Comparison of ENCODE assay signal across 14 cellular contexts in the genomic region with DNA sequence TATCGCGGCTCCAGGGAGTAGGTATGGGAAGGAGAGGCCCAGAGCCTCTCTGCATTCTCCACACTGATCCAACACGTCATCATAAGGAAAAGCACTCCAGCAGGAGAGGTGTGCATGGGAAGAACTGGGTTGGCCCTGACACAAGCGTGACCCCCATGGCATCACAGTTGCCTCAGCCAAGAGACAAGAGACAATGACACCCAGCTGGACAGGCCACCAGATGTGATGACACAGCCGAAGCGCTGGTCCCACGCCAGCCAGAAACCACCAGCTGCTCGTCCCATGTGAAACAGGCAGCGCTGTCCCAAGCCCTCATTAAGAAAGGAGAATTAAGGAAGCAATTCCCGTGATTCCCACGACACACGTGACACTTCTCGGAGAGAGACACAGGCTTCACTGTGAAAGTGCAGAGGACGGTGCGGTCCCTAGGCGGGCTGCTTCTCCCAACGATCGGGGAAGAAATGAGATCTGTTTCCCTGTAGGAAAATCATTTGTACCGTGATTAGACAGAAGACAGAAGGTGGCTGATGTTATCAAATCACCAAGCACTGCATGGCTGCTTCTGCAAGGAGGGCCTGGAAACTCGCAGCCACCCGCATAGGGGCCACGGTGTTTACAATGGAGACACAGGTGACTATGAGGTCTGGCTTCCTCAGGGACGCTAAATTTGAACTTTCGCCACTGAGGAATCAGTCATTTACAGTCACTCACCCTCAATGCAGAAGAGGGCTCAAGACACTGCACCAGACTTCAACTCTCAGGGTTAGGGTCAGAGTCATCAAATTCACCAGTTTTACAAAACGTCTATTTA.
DNase-seq lines count a peak whose midpoint lies in the region; ATAC-seq, FAIRE-seq and TF ChIP-seq lines count a peak whose summit lies in the region.
"Had no signal": no experiment of that assay in that cellular context is flagged by ENCODE, and none has a peak within 500 bp of the region (broad histone marks: within the 10 kb centered on the region; RNA-seq: fewer than 3 reads in every experiment).

No MANE protein-coding gene starts in this region.

- TF ChIP-seq CTCF in brain (conservative IDR thresholded peaks at IDR 0.05) (no peak), D721Med (IDR thresholded peaks at IDR 0.05; ENCODE audit: insufficient read depth, missing control alignments) (no peak)

- H3K4me3 Mint-ChIP-seq in brain, result peak overlapping the region; percentile 2 to 47 (median 24)

- no peaks in the 10 kb centered on the region for H3K9me3 Mint-ChIP-seq in brain

- no peaks in the 10 kb centered on the region for H3K36me3 Mint-ChIP-seq in brain

- DNase-seq in EH (ENCODE audit: low read depth), result peak; percentile 77
- DNase-seq in medulla oblongata (ENCODE audit: extremely low spot score), result peak; percentile 90
- no peak for DNase-seq in sciatic nerve (ENCODE audit: low spot score)
- no peak for DNase-seq in LoVo (ENCODE audit: low spot score)
- DNase-seq in NOMO-1 (lab: John Stamatoyannopoulos, UW; ENCODE audit: unreplicated experiment in 2 of 2), result no peak
- DNase-seq in D721Med (ENCODE audit: insufficient read length, low spot score), result no peak
- DNase-seq: activated effector memory CD4-positive, alpha-beta T cell treated with anti-CD3 and anti-CD28 coated beads, Interleukin-2, amount 50 U/mL, for 16 hours; GF-D8; OCI-M1; stimulated activated CD4-positive, alpha-beta T cell treated with anti-CD3 and anti-CD28 coated beads, Interleukin-4, amount 100 ng/mL, for 1 hour; stimulated activated naive CD4-positive, alpha-beta T cell treated with Interleukin-2 at 50 U/mL for 16 hours; T-helper 2 cell had no signal

- peaks cover 3% of the 10 kb centered on the region for H3K27me3 Mint-ChIP-seq in brain

- peak overlapping the region; percentile 46 to 86 (median 80) for H3K27ac Mint-ChIP-seq in brain

- intact Hi-C loops in sciatic nerve (cut with DNase I), result no loop called here

- FAIRE-seq in D721Med (lab: Jason Lieb, UNC), result no peak

- H3K4me1 Mint-ChIP-seq in brain, result peaks cover 98% of the 10 kb centered on the region

- peak; percentile 10 for ATAC-seq in sciatic nerve
- no peak for ATAC-seq in HG02973 (IDR thresholded peaks at IDR 0.05; ENCODE audit: unreplicated experiment)

Comparison
In these comparisons a context has a peak if more than half of its experiments do, and no peak if none do; other contexts are left out.
1. DNase-seq: peak in EH (single experiment) and medulla oblongata (single experiment); none in sciatic nerve (single experiment), LoVo (single experiment), NOMO-1 (0 of 2) and D721Med (single experiment).